In the genomic region with DNA sequence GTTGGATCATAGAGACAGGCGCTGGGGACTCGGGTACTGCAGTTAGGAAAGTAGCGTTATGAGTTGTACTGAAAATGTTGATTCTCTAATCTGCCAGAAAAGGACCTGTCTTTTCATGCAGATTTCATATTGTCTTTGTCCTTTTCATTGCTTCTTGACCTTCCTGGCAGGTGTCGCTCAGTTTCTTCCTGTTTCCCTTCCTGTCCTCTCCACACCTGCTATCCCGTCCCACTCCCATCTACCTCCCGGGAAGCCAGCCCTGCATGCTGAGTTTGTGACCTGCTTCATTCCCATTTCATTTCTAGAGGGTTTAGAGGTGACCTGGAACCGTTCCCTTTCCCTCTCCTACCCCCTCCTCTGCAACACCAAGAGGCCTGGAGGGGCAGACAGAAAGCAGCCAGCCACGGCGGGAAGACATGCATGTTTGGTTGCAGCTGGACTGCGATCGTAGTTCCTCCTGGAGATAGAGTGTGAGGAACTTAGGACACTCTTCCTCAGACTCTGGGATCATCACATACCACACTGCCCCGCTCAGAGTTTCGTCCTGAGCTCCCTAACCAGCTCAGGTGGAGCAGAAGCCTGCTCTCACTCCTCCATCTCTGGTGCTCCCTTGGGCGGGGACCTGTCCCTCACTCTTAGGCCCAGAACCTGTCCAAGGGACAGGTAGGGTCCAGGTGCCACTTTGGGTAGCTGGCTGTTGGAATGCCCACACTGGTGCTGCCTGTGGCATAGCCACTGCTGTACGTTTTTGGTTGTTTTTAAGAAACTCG, we compare ENCODE assay signal across 2 cellular contexts.
TF ChIP-seq lines count a peak whose summit lies in the region.

No MANE protein-coding gene starts in this region.

TF ChIP-seq in GM23338, 12 proteins besides CTCF, POLR2A, EP300 and RAD21 (continues in another document):
- TF ChIP-seq, protein P1, sequence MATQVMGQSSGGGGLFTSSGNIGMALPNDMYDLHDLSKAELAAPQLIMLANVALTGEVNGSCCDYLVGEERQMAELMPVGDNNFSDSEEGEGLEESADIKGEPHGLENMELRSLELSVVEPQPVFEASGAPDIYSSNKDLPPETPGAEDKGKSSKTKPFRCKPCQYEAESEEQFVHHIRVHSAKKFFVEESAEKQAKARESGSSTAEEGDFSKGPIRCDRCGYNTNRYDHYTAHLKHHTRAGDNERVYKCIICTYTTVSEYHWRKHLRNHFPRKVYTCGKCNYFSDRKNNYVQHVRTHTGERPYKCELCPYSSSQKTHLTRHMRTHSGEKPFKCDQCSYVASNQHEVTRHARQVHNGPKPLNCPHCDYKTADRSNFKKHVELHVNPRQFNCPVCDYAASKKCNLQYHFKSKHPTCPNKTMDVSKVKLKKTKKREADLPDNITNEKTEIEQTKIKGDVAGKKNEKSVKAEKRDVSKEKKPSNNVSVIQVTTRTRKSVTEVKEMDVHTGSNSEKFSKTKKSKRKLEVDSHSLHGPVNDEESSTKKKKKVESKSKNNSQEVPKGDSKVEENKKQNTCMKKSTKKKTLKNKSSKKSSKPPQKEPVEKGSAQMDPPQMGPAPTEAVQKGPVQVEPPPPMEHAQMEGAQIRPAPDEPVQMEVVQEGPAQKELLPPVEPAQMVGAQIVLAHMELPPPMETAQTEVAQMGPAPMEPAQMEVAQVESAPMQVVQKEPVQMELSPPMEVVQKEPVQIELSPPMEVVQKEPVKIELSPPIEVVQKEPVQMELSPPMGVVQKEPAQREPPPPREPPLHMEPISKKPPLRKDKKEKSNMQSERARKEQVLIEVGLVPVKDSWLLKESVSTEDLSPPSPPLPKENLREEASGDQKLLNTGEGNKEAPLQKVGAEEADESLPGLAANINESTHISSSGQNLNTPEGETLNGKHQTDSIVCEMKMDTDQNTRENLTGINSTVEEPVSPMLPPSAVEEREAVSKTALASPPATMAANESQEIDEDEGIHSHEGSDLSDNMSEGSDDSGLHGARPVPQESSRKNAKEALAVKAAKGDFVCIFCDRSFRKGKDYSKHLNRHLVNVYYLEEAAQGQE (IDR thresholded peaks at IDR 0.05; ENCODE audit: unreplicated experiment), result no peak
- TF ChIP-seq NANOG (IDR thresholded peaks at IDR 0.05; ENCODE audit: borderline replicate concordance), result peak; percentile 67
- TF ChIP-seq ZNF114 (CRISPR knock-in tag; IDR thresholded peaks at IDR 0.05), result no peak
- TF ChIP-seq POLR2AphosphoS5 (IDR thresholded peaks at IDR 0.05; ENCODE audit: low read depth), result peak; percentile 40
- no peak for TF ChIP-seq CREB1 (CRISPR knock-in tag; IDR thresholded peaks at IDR 0.05; ENCODE audit: low read depth)
- TF ChIP-seq, protein P2, sequence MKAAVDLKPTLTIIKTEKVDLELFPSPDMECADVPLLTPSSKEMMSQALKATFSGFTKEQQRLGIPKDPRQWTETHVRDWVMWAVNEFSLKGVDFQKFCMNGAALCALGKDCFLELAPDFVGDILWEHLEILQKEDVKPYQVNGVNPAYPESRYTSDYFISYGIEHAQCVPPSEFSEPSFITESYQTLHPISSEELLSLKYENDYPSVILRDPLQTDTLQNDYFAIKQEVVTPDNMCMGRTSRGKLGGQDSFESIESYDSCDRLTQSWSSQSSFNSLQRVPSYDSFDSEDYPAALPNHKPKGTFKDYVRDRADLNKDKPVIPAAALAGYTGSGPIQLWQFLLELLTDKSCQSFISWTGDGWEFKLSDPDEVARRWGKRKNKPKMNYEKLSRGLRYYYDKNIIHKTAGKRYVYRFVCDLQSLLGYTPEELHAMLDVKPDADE (IDR thresholded peaks at IDR 0.05), result peak; percentile 38; the same call in 1 of the 2 replicates
- TF ChIP-seq, protein P3, sequence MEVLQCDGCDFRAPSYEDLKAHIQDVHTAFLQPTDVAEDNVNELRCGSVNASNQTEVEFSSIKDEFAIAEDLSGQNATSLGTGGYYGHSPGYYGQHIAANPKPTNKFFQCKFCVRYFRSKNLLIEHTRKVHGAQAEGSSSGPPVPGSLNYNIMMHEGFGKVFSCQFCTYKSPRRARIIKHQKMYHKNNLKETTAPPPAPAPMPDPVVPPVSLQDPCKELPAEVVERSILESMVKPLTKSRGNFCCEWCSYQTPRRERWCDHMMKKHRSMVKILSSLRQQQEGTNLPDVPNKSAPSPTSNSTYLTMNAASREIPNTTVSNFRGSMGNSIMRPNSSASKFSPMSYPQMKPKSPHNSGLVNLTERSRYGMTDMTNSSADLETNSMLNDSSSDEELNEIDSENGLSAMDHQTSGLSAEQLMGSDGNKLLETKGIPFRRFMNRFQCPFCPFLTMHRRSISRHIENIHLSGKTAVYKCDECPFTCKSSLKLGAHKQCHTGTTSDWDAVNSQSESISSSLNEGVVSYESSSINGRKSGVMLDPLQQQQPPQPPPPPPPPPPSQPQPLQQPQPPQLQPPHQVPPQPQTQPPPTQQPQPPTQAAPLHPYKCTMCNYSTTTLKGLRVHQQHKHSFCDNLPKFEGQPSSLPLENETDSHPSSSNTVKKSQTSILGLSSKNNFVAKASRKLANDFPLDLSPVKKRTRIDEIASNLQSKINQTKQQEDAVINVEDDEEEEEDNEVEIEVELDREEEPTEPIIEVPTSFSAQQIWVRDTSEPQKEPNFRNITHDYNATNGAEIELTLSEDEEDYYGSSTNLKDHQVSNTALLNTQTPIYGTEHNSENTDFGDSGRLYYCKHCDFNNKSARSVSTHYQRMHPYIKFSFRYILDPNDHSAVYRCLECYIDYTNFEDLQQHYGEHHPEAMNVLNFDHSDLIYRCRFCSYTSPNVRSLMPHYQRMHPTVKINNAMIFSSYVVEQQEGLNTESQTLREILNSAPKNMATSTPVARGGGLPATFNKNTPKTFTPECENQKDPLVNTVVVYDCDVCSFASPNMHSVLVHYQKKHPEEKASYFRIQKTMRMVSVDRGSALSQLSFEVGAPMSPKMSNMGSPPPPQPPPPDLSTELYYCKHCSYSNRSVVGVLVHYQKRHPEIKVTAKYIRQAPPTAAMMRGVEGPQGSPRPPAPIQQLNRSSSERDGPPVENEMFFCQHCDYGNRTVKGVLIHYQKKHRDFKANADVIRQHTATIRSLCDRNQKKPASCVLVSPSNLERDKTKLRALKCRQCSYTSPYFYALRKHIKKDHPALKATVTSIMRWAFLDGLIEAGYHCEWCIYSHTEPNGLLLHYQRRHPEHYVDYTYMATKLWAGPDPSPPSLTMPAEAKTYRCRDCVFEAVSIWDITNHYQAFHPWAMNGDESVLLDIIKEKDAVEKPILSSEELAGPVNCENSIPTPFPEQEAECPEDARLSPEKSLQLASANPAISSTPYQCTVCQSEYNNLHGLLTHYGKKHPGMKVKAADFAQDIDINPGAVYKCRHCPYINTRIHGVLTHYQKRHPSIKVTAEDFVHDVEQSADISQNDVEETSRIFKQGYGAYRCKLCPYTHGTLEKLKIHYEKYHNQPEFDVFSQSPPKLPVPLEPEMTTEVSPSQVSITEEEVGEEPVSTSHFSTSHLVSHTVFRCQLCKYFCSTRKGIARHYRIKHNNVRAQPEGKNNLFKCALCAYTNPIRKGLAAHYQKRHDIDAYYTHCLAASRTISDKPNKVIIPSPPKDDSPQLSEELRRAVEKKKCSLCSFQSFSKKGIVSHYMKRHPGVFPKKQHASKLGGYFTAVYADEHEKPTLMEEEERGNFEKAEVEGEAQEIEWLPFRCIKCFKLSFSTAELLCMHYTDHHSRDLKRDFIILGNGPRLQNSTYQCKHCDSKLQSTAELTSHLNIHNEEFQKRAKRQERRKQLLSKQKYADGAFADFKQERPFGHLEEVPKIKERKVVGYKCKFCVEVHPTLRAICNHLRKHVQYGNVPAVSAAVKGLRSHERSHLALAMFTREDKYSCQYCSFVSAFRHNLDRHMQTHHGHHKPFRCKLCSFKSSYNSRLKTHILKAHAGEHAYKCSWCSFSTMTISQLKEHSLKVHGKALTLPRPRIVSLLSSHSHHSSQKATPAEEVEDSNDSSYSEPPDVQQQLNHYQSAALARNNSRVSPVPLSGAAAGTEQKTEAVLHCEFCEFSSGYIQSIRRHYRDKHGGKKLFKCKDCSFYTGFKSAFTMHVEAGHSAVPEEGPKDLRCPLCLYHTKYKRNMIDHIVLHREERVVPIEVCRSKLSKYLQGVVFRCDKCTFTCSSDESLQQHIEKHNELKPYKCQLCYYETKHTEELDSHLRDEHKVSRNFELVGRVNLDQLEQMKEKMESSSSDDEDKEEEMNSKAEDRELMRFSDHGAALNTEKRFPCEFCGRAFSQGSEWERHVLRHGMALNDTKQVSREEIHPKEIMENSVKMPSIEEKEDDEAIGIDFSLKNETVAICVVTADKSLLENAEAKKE (CRISPR knock-in tag; IDR thresholded peaks at IDR 0.05), result no peak

TF ChIP-seq in HepG2, 621 proteins besides CTCF, POLR2A, EP300 and RAD21:
- TF ChIP-seq ZNF263 (CRISPR knock-in tag; IDR thresholded peaks at IDR 0.05) (peak; percentile 64; the same call in 1 of the 2 replicates), AGO2 (optimal IDR thresholded peaks at IDR 0.05; ENCODE audit: low read depth, low read length) (peak; percentile 48)
- TF ChIP-seq, protein P4, sequence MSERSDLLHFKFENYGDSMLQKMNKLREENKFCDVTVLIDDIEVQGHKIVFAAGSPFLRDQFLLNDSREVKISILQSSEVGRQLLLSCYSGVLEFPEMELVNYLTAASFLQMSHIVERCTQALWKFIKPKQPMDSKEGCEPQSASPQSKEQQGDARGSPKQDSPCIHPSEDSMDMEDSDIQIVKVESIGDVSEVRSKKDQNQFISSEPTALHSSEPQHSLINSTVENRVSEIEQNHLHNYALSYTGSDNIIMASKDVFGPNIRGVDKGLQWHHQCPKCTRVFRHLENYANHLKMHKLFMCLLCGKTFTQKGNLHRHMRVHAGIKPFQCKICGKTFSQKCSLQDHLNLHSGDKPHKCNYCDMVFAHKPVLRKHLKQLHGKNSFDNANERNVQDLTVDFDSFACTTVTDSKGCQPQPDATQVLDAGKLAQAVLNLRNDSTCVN (CRISPR knock-in tag; IDR thresholded peaks at IDR 0.05; ENCODE audit: borderline replicate concordance), result no peak
